Comparison of ENCODE assay signal across 19 cellular contexts in the genomic region with DNA sequence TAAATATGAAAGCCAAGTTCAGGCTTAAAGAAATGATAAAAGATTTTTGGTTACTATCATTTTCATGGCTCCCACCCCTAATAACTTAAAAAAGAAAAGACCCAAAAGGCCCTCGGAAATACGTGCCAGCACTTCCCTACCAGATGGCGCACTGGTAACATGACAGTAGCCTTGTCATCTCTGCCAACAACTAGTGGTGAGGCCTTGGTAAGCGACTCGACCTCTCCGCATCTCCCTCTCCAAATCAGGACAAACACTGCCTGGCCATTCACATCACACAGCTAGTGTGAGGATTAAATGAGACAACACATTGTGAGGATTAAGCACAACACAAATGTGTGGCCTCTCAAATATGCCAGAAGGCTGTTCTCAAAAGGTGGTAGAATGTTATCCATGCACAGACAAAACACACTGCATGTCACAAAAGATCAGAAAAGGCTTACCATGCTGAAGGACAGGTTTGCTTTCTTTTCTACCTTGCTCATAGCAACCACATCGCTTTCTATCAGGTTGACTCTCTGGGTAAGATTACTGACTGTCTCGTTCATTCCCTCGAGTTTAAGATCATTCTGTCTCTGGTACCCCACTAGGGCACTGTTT. TPM values are rescaled to one million over a fixed set of nuclear protein-coding genes. Genes with fewer than 3 reads are reported as not detected.
DNase-seq lines count a peak whose midpoint lies in the region; ATAC-seq and TF ChIP-seq lines count a peak whose summit lies in the region.
"Had no signal": no experiment of that assay in that cellular context is flagged by ENCODE, and none has a peak within 500 bp of the region (broad histone marks: within the 10 kb centered on the region; RNA-seq: fewer than 3 reads in every experiment).

No MANE protein-coding gene starts in this region.

- H3K4me3 Mint-ChIP-seq in activated CD8-positive, alpha-beta T cell treated with anti-CD3 and anti-CD28 coated beads for 36 hours = no peak overlapping the region
- H3K4me3 Mint-ChIP-seq in activated CD8-positive, alpha-beta T cell treated with anti-CD3 and anti-CD28 coated beads, Interleukin-2, amount 10 ng/mL, durations not matched to agents 7 days and 5 days = no peak overlapping the region
- H3K4me3 Mint-ChIP-seq in progenitor cell of endocrine pancreas (ENCODE audit: low read depth) = peak overlapping the region; percentile 38
- H3K4me3 Mint-ChIP-seq: stimulated activated naive B cell treated with anti-CD40 and anti-IgM and Interleukin-4, amounts not matched to agents 10 μg/mL and 1 μg/mL and 100 μg/mL, for 72 hours had no signal

- CTCF ChIA-PET in activated CD8-positive, alpha-beta T cell treated with anti-CD3 and anti-CD28 coated beads for 36 hours (lab: Charles Lee) = no interaction called here
- CTCF ChIA-PET in activated CD8-positive, alpha-beta T cell treated with anti-CD3 and anti-CD28 coated beads, Interleukin-2, amount 10 ng/mL, durations not matched to agents 7 days and 5 days (lab: Charles Lee) = interaction anchor here (1.2 kb wide), 1 partner anchor 12 kb away, joined by 4 read pairs; no protein-coding TSS in a partner anchor

- H3K27ac ChIP-seq in osteoblast (ENCODE audit: low read depth, low read length) (no peak overlapping the region), foreskin keratinocyte (no peak overlapping the region)
- H3K27ac ChIP-seq: vagina had no signal

- H2AFZ ChIP-seq in osteoblast (ENCODE audit: low read length) = no peak overlapping the region

- no peak overlapping the region for H3K4me2 ChIP-seq in osteoblast (ENCODE audit: insufficient read depth, low read length)

- peaks cover 10% of the 10 kb centered on the region for H3K4me1 Mint-ChIP-seq in activated CD8-positive, alpha-beta T cell treated with anti-CD3 and anti-CD28 coated beads for 36 hours (ENCODE audit: low read depth)
- peaks cover 13% of the 10 kb centered on the region for H3K4me1 Mint-ChIP-seq in activated CD8-positive, alpha-beta T cell treated with anti-CD3 and anti-CD28 coated beads, Interleukin-2, amount 10 ng/mL, durations not matched to agents 7 days and 5 days (ENCODE audit: low read depth)
- peaks cover 69% of the 10 kb centered on the region for H3K4me1 Mint-ChIP-seq in progenitor cell of endocrine pancreas (ENCODE audit: low read depth)

- ATAC-seq in activated CD8-positive, alpha-beta T cell treated with anti-CD3 and anti-CD28 coated beads for 36 hours = no peak
- ATAC-seq in activated CD8-positive, alpha-beta T cell treated with anti-CD3 and anti-CD28 coated beads, Interleukin-2, amount 10 ng/mL, durations not matched to agents 7 days and 5 days = no peak
- no peak for ATAC-seq in foreskin keratinocyte
- ATAC-seq: activated CD4-positive, CD25-positive, alpha-beta regulatory T cell treated with anti-CD3 and anti-CD28 coated beads, Interleukin-2, amount 50 U/mL, for 24 hours; stimulated activated naive B cell treated with anti-CD40 and anti-IgM and Interleukin-4, amounts not matched to agents 10 μg/mL and 1 μg/mL and 100 μg/mL, for 72 hours had no signal

- H3K27ac Mint-ChIP-seq in activated CD8-positive, alpha-beta T cell treated with anti-CD3 and anti-CD28 coated beads for 36 hours = peak overlapping the region; percentile 49
- H3K27ac Mint-ChIP-seq in activated CD8-positive, alpha-beta T cell treated with anti-CD3 and anti-CD28 coated beads, Interleukin-2, amount 10 ng/mL, durations not matched to agents 7 days and 5 days = no peak overlapping the region
- peak overlapping the region; percentile 93 for H3K27ac Mint-ChIP-seq in progenitor cell of endocrine pancreas
- H3K27ac Mint-ChIP-seq: stimulated activated naive B cell treated with anti-CD40 and anti-IgM and Interleukin-4, amounts not matched to agents 10 μg/mL and 1 μg/mL and 100 μg/mL, for 72 hours had no signal

- no peaks in the 10 kb centered on the region for H3K27me3 Mint-ChIP-seq in activated CD8-positive, alpha-beta T cell treated with anti-CD3 and anti-CD28 coated beads for 36 hours
- no peaks in the 10 kb centered on the region for H3K27me3 Mint-ChIP-seq in activated CD8-positive, alpha-beta T cell treated with anti-CD3 and anti-CD28 coated beads, Interleukin-2, amount 10 ng/mL, durations not matched to agents 7 days and 5 days (ENCODE audit: low read depth)
- H3K27me3 Mint-ChIP-seq in progenitor cell of endocrine pancreas = no peaks in the 10 kb centered on the region
- H3K27me3 Mint-ChIP-seq: stimulated activated naive B cell treated with anti-CD40 and anti-IgM and Interleukin-4, amounts not matched to agents 10 μg/mL and 1 μg/mL and 100 μg/mL, for 72 hours had no signal

- H3K4me1 ChIP-seq in osteoblast (ENCODE audit: insufficient read depth, low read length) = peaks cover 25% of the 10 kb centered on the region
- H3K4me1 ChIP-seq in foreskin keratinocyte = no peaks in the 10 kb centered on the region

- POLR2A ChIA-PET in activated CD8-positive, alpha-beta T cell treated with anti-CD3 and anti-CD28 coated beads for 36 hours (lab: Charles Lee) = interaction anchor here (0.6 to 1.0 kb wide), 2 partner anchors 9 to 16 kb away, joined by 3 read pairs; no protein-coding TSS in a partner anchor
- POLR2A ChIA-PET in activated CD8-positive, alpha-beta T cell treated with anti-CD3 and anti-CD28 coated beads, Interleukin-2, amount 10 ng/mL, durations not matched to agents 7 days and 5 days (lab: Charles Lee) = no interaction called here

- H3K9me3 ChIP-seq in osteoblast (ENCODE audit: low read depth, low read length) = no peaks in the 10 kb centered on the region
- H3K9me3 ChIP-seq: ovary, spleen, vagina had no signal

- H3K4me3 ChIP-seq in Jurkat, Clone E6-1 (ENCODE audit: low read length) = 0 out of 2 replicates have a peak overlapping the region, but pooled peaks have one; percentile 4
- H3K4me3 ChIP-seq in osteoblast (ENCODE audit: insufficient read depth, low read length) = no peak overlapping the region
- H3K4me3 ChIP-seq: ovary, spleen, vagina had no signal

- no peaks in the 10 kb centered on the region for H3K9me3 Mint-ChIP-seq in activated CD8-positive, alpha-beta T cell treated with anti-CD3 and anti-CD28 coated beads for 36 hours
- no peaks in the 10 kb centered on the region for H3K9me3 Mint-ChIP-seq in activated CD8-positive, alpha-beta T cell treated with anti-CD3 and anti-CD28 coated beads, Interleukin-2, amount 10 ng/mL, durations not matched to agents 7 days and 5 days (ENCODE audit: insufficient read depth)
- no peaks in the 10 kb centered on the region for H3K9me3 Mint-ChIP-seq in progenitor cell of endocrine pancreas (ENCODE audit: low read depth)
- H3K9me3 Mint-ChIP-seq: stimulated activated naive B cell treated with anti-CD40 and anti-IgM and Interleukin-4, amounts not matched to agents 10 μg/mL and 1 μg/mL and 100 μg/mL, for 72 hours had no signal

- DNase-seq in activated CD8-positive, alpha-beta T cell treated with anti-CD3 and anti-CD28 coated beads for 36 hours = no peak
- DNase-seq in activated CD8-positive, alpha-beta T cell treated with anti-CD3 and anti-CD28 coated beads, Interleukin-2, amount 10 ng/mL, durations not matched to agents 7 days and 5 days = no peak
- peak; percentile 67 for DNase-seq in Jurkat, Clone E6-1 (ENCODE audit: low read depth, low spot score)
- DNase-seq in cerebellum (ENCODE audit: low spot score) (peak; percentile 74), progenitor cell of endocrine pancreas (ENCODE audit: low spot score, unreplicated experiment) (no peak), osteoblast (ENCODE audit: insufficient read length, low spot score, missing footprints) (no peak), GM20000 (ENCODE audit: low spot score) (no peak), foreskin keratinocyte (no peak)
- DNase-seq: KG1; NK-92 treated with Interleukin-12 subunit alpha and Interleukin-12 subunit beta, amount 100 ng/mL, for 24 hours; spleen; stimulated activated naive B cell treated with anti-CD40 and anti-IgM and Interleukin-4, amounts not matched to agents 10 μg/mL and 1 μg/mL and 100 μg/mL, for 72 hours had no signal

- peaks cover 3% of the 10 kb centered on the region for H3K79me2 ChIP-seq in osteoblast (ENCODE audit: insufficient read depth, low read length)

- H3K27me3 ChIP-seq in osteoblast (ENCODE audit: insufficient read depth, low read length) = no peaks in the 10 kb centered on the region
- H3K27me3 ChIP-seq in foreskin keratinocyte = no peaks in the 10 kb centered on the region
- H3K27me3 ChIP-seq: ovary, spleen, vagina had no signal

- H3K36me3 ChIP-seq in osteoblast (ENCODE audit: insufficient read depth, low read length) = peaks cover 82% of the 10 kb centered on the region
- H3K36me3 ChIP-seq: ovary had no signal

- H3K36me3 Mint-ChIP-seq in activated CD8-positive, alpha-beta T cell treated with anti-CD3 and anti-CD28 coated beads for 36 hours (ENCODE audit: low read depth) = peaks cover 42% of the 10 kb centered on the region
- H3K36me3 Mint-ChIP-seq in activated CD8-positive, alpha-beta T cell treated with anti-CD3 and anti-CD28 coated beads, Interleukin-2, amount 10 ng/mL, durations not matched to agents 7 days and 5 days (ENCODE audit: low read depth) = peaks cover 72% of the 10 kb centered on the region
- peaks cover 36% of the 10 kb centered on the region for H3K36me3 Mint-ChIP-seq in progenitor cell of endocrine pancreas (ENCODE audit: insufficient read depth)

- no peak for TF ChIP-seq CTCF in activated CD8-positive, alpha-beta T cell treated with anti-CD3 and anti-CD28 coated beads for 36 hours (IDR thresholded peaks at IDR 0.05)
- TF ChIP-seq CTCF in progenitor cell of endocrine pancreas (IDR thresholded peaks at IDR 0.05; ENCODE audit: unreplicated experiment) (no peak), osteoblast (IDR thresholded peaks at IDR 0.05; ENCODE audit: extremely low read depth, low read depth, low read length) (no peak), GM20000 (IDR thresholded peaks at IDR 0.05; ENCODE audit: extremely low read depth, missing control alignments) (no peak), foreskin keratinocyte (conservative IDR thresholded peaks at IDR 0.05) (no peak)

- intact Hi-C loops in activated CD8-positive, alpha-beta T cell treated with anti-CD3 and anti-CD28 coated beads for 36 hours (cut with micrococcal nuclease) = no loop called here

- peaks cover 3% of the 10 kb centered on the region for H4K20me1 ChIP-seq in osteoblast (ENCODE audit: insufficient read depth, low read length)

RNA-seq across cellular contexts. Expression of a gene that starts 16.4 kb away (rescaled TPM):
- total RNA-seq in activated CD8-positive, alpha-beta T cell treated with anti-CD3 and anti-CD28 coated beads for 36 hours = not detected
- not detected for total RNA-seq in activated CD8-positive, alpha-beta T cell treated with anti-CD3 and anti-CD28 coated beads, Interleukin-2, amount 10 ng/mL, durations not matched to agents 7 days and 5 days
- not detected for polyA plus RNA-seq in Jurkat, Clone E6-1 (2012; ENCODE audit: insufficient read depth, insufficient read length)
- total RNA-seq in cerebellum (not detected), progenitor cell of endocrine pancreas (0.31 and 0.38 TPM in 2 replicates), osteoblast (0.29 TPM in 1 of 2 replicates, not detected in the other), foreskin keratinocyte (not detected in 2 replicates)
- polyA plus RNA-seq in foreskin keratinocyte = not detected in 2 replicates
- total RNA-seq: Calu3; epithelial cell of proximal tubule; mononuclear cell; spleen; T-helper 2 cell treated with Interferon-gamma antibody and Interleukin-4, amounts not matched to agents 100 ng/mL and 5 ng/mL, for 36 hours; vagina had no signal

RNA-seq across cellular contexts. Expression of a gene that starts 19.8 kb away (rescaled TPM):
- total RNA-seq in activated CD8-positive, alpha-beta T cell treated with anti-CD3 and anti-CD28 coated beads for 36 hours = 10 to 100 TPM; 40.3 to 41.8 TPM
- total RNA-seq in activated CD8-positive, alpha-beta T cell treated with anti-CD3 and anti-CD28 coated beads, Interleukin-2, amount 10 ng/mL, durations not matched to agents 7 days and 5 days = 10 to 100 TPM; 47.4 to 55.0 TPM
- 65.4 TPM for polyA plus RNA-seq in Jurkat, Clone E6-1 (2012; ENCODE audit: insufficient read depth, insufficient read length)
- total RNA-seq in cerebellum (32.7 TPM), progenitor cell of endocrine pancreas (52.7 and 53.9 TPM in 2 replicates), osteoblast (53.6 and 57.8 TPM in 2 replicates), foreskin keratinocyte (34.0 and 35.9 TPM in 2 replicates)
- 25.7 and 30.9 TPM in 2 replicates for polyA plus RNA-seq in foreskin keratinocyte

RNA-seq across cellular contexts. Expression of a gene that starts 30.9 kb away (rescaled TPM):
- total RNA-seq in activated CD8-positive, alpha-beta T cell treated with anti-CD3 and anti-CD28 coated beads for 36 hours = 10 to 100 TPM; 39.6 to 41.6 TPM
- 10 to 100 TPM; 81.4 to 85.1 TPM for total RNA-seq in activated CD8-positive, alpha-beta T cell treated with anti-CD3 and anti-CD28 coated beads, Interleukin-2, amount 10 ng/mL, durations not matched to agents 7 days and 5 days
- 36.3 TPM for polyA plus RNA-seq in Jurkat, Clone E6-1 (2012; ENCODE audit: insufficient read depth, insufficient read length)
- 29.3 TPM for total RNA-seq in cerebellum
- 63.6 and 65.2 TPM in 2 replicates for total RNA-seq in progenitor cell of endocrine pancreas
- 61.3 and 63.7 TPM in 2 replicates for total RNA-seq in osteoblast
- total RNA-seq in foreskin keratinocyte = 63.7 and 65.1 TPM in 2 replicates
- 14.5 and 17.1 TPM in 2 replicates for polyA plus RNA-seq in foreskin keratinocyte

Comparison
In these comparisons a context has a peak if more than half of its experiments do, and no peak if none do; other contexts are left out.
1. DNase-seq: peak in Jurkat, Clone E6-1 (single experiment) and cerebellum (single experiment); none in activated CD8-positive, alpha-beta T cell treated with anti-CD3 and anti-CD28 coated beads for 36 hours (single experiment), activated CD8-positive, alpha-beta T cell treated with anti-CD3 and anti-CD28 coated beads, Interleukin-2, amount 10 ng/mL, durations not matched to agents 7 days and 5 days (single experiment), progenitor cell of endocrine pancreas (single experiment), osteoblast (single experiment), GM20000 (single experiment) and foreskin keratinocyte (0 of 2).